ENCODE assay signal across 20 cellular contexts in genomic region chr1:238111081-238111480, GRCh38.
DNase-seq lines count a peak whose midpoint lies in the region; ATAC-seq, FAIRE-seq and TF ChIP-seq lines count a peak whose summit lies in the region.
"Had no signal": no experiment of that assay in that cellular context is flagged by ENCODE, and none has a peak within 500 bp of the region (broad histone marks: within the 10 kb centered on the region; RNA-seq: fewer than 3 reads in every experiment).

No MANE protein-coding gene starts in this region.

- no peak for TF ChIP-seq RAD21 in GM12878 (IDR thresholded peaks at IDR 0.05; ENCODE audit: insufficient read depth, low read depth, low read length)

- peak; percentile 18; the same call in 1 of the 3 replicates for ATAC-seq in GM12878
- no peak for ATAC-seq in HG03378 (IDR thresholded peaks at IDR 0.05; ENCODE audit: unreplicated experiment)
- ATAC-seq: HepG2 had no signal

- H3K27ac ChIP-seq in OCI-LY3 (ENCODE audit: low read length) (no peak overlapping the region), GM12878 (ENCODE audit: control insufficient read depth, insufficient read depth) (no peak overlapping the region)

- intact Hi-C loops in GM12878 (cut with micrococcal nuclease; ENCODE audit: unreplicated experiment) = no loop called here

- CTCF ChIA-PET in GM12878 (lab: Yijun Ruan, JAX) = interaction anchor here (0.7 to 1.8 kb wide), 5 partner anchors 8 to 260 kb away, joined by 3 to 5 read pairs (median 3); no protein-coding TSS in a partner anchor

- H3K4me2 ChIP-seq in OCI-LY3 (ENCODE audit: low read length) (no peak overlapping the region), GM12878 (ENCODE audit: control insufficient read depth, insufficient read depth) (no peak overlapping the region)

- POLR2A ChIA-PET in GM12878 (lab: Charles Lee) = no interaction called here

- H4K20me1 ChIP-seq in OCI-LY3 (ENCODE audit: insufficient read depth, low read length) (no peaks in the 10 kb centered on the region), GM12878 (ENCODE audit: control insufficient read depth, insufficient read depth) (no peaks in the 10 kb centered on the region)

- H3K4me3 ChIP-seq in OCI-LY3 (ENCODE audit: low read length) (no peak overlapping the region), GM12878 (no peak overlapping the region)

- H3K4me1 ChIP-seq in OCI-LY3 (ENCODE audit: low read length) (no peaks in the 10 kb centered on the region), GM12878 (ENCODE audit: control insufficient read depth, insufficient read depth, low read length) (no peaks in the 10 kb centered on the region)
- H3K4me1 ChIP-seq: BE2C had no signal

- DNase-seq in GM12878 (ENCODE audit: low read depth, low spot score) = no peak
- DNase-seq in pons (ENCODE audit: low spot score) = peak; percentile 16
- no peak for DNase-seq in activated CD4-positive, alpha-beta T cell treated with anti-CD3 and anti-CD28 coated beads for 1 hour
- DNase-seq in D341Med (ENCODE audit: low spot score) = no peak
- DNase-seq: ACHN; BE2C; C1 segment of cervical spinal cord; CD4-positive, CD25-positive, alpha-beta regulatory T cell; DMS 273 treated with DMSO at 0.1 percent for 48 hours; DMS53; DND-41; EL; H9; KBM-7 had no signal

- SMC1A ChIA-PET in GM12878 (lab: Charles Lee; ENCODE audit: uncharacterized antibody, unreplicated experiment) = interaction anchor here (0.8 to 2.3 kb wide), 6 partner anchors 9 to 49 kb away, joined by 3 to 8 read pairs (median 4); no protein-coding TSS in a partner anchor

- in situ Hi-C loops in GM12878 (cut with MboI) = no loop called here

- H3K36me3 ChIP-seq in OCI-LY3 (replicated peaks; ENCODE audit: low read depth, low read length) (no peaks in the 10 kb centered on the region), GM12878 (ENCODE audit: control insufficient read depth in 2 of 2, insufficient read depth in 2 of 2, low read length in 1 of 2) (no peaks in the 10 kb centered on the region)
- H3K36me3 ChIP-seq: BE2C had no signal

- WGBS in GM12878 (ENCODE audit: insufficient coverage, insufficient replicate concordance, low lambda C conversion rate, missing lambda C conversion rate) = 0% methylated on average over 1 of the region's 1 CpG

- no peak for TF ChIP-seq POLR2A in GM12878 (IDR thresholded peaks at IDR 0.05; ENCODE audit: low read depth, low read length)

- H3K79me2 ChIP-seq in OCI-LY3 (ENCODE audit: low read length) (no peaks in the 10 kb centered on the region), GM12878 (ENCODE audit: control insufficient read depth, insufficient read depth, low read length) (no peaks in the 10 kb centered on the region)

- TF ChIP-seq EP300 in GM12878 (IDR thresholded peaks at IDR 0.05; ENCODE audit: borderline replicate concordance in 1 of 2, control insufficient read depth in 1 of 2, low read depth in 2 of 2, low read length in 2 of 2) = no peak

- RAD21 ChIA-PET in GM12878 (lab: Charles Lee; ENCODE audit: unreplicated experiment) = no interaction called here

- no TSS peak for BruUV-seq in GM12878 (replicated peaks; lab: Mats Ljungman, UMichigan)

- H3K9ac ChIP-seq in OCI-LY3 (ENCODE audit: low read length) = no peak overlapping the region
- H3K9ac ChIP-seq in GM12878 (ENCODE audit: control insufficient read depth, insufficient read depth, low read length) = no peak overlapping the region

- TF ChIP-seq CTCF in OCI-LY3 (IDR thresholded peaks at IDR 0.05; ENCODE audit: low read depth, low read length) (no peak), GM12878 (IDR thresholded peaks at IDR 0.05 in 2 of 3, conservative IDR thresholded peaks at IDR 0.05 in 1 of 3; ENCODE audit: control insufficient read depth in 2 of 3, extremely low read depth in 1 of 3, insufficient read depth in 1 of 3, low read depth in 3 of 3, low read length in 3 of 3) (no peak)

- FAIRE-seq in GM12878 (lab: Jason Lieb, UNC) = no peak
- FAIRE-seq: A204.1, GM12891, H1, HepG2 had no signal

- no peaks in the 10 kb centered on the region for H3K27me3 ChIP-seq in OCI-LY3 (ENCODE audit: low read depth, low read length)
- no peaks in the 10 kb centered on the region for H3K27me3 ChIP-seq in GM12878 (replicated peaks in 1 of 2; ENCODE audit: control insufficient read depth in 2 of 2, insufficient read depth in 2 of 2, low read length in 1 of 2)
- H3K27me3 ChIP-seq: BE2C had no signal

- H3K9me3 ChIP-seq in OCI-LY3 (ENCODE audit: insufficient read depth, low read length) (no peaks in the 10 kb centered on the region), GM12878 (replicated peaks; ENCODE audit: control insufficient read depth, insufficient read depth, low read length) (no peaks in the 10 kb centered on the region; the same call in 2 of the 3 replicates)
- H3K9me3 ChIP-seq: BE2C had no signal

- H2AFZ ChIP-seq in OCI-LY3 (ENCODE audit: low read depth, low read length) = 0 out of 2 replicates have a peak overlapping the region, but pooled peaks have one; percentile 30
- no peak overlapping the region for H2AFZ ChIP-seq in GM12878 (ENCODE audit: control insufficient read depth, low read depth, low read length)

TF ChIP-seq in GM12878, 131 proteins besides CTCF, POLR2A, EP300 and RAD21:
- TF ChIP-seq, protein P1, sequence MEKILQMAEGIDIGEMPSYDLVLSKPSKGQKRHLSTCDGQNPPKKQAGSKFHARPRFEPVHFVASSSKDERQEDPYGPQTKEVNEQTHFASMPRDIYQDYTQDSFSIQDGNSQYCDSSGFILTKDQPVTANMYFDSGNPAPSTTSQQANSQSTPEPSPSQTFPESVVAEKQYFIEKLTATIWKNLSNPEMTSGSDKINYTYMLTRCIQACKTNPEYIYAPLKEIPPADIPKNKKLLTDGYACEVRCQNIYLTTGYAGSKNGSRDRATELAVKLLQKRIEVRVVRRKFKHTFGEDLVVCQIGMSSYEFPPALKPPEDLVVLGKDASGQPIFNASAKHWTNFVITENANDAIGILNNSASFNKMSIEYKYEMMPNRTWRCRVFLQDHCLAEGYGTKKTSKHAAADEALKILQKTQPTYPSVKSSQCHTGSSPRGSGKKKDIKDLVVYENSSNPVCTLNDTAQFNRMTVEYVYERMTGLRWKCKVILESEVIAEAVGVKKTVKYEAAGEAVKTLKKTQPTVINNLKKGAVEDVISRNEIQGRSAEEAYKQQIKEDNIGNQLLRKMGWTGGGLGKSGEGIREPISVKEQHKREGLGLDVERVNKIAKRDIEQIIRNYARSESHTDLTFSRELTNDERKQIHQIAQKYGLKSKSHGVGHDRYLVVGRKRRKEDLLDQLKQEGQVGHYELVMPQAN (conservative IDR thresholded peaks at IDR 0.05) = no peak
- TF ChIP-seq SIX5 (IDR thresholded peaks at IDR 0.05; ENCODE audit: low read depth, low read length, severe bottlenecking) = no peak
- no peak for TF ChIP-seq ZNF274 (IDR thresholded peaks at IDR 0.05; ENCODE audit: insufficient read depth, insufficient read length)
- TF ChIP-seq, protein P2, sequence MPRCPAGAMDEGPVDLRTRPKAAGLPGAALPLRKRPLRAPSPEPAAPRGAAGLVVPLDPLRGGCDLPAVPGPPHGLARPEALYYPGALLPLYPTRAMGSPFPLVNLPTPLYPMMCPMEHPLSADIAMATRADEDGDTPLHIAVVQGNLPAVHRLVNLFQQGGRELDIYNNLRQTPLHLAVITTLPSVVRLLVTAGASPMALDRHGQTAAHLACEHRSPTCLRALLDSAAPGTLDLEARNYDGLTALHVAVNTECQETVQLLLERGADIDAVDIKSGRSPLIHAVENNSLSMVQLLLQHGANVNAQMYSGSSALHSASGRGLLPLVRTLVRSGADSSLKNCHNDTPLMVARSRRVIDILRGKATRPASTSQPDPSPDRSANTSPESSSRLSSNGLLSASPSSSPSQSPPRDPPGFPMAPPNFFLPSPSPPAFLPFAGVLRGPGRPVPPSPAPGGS (IDR thresholded peaks at IDR 0.05; ENCODE audit: borderline replicate concordance, insufficient read depth, low read depth, low read length, poor library complexity, severe bottlenecking) = no peak
- no peak for TF ChIP-seq ZNF207 (IDR thresholded peaks at IDR 0.05; ENCODE audit: borderline replicate concordance)
- TF ChIP-seq ZBTB33 (IDR thresholded peaks at IDR 0.05) = no peak
